Comparison of ENCODE assay signal across 1 cellular context in the genomic region with DNA sequence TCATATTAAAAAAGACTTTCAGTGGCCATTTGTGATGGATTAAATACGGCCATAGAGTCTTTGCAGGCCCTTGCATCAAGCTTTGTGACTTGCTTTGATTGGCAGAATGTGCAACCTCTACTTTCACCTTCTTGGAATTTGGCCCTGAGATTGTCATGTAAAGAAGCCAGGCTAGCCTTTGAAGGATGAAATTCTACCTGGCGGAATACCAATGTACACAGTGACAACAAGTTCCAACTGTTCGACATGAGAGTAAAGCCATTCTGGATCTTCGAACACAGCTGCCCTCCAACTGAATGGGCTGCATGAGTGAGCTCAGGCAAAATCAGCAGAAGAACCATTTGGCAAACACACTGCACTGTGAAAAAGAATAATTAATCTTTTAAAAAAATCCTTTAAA.
TF ChIP-seq lines count a peak whose summit lies in the region.

No MANE protein-coding gene starts in this region.

TF ChIP-seq in H1, 55 proteins besides CTCF, POLR2A, EP300 and RAD21 (continued from another document):
- TF ChIP-seq E2F6 (IDR thresholded peaks at IDR 0.05) (no peak), BACH1 (IDR thresholded peaks at IDR 0.05; ENCODE audit: low read length) (no peak), CREB1 (IDR thresholded peaks at IDR 0.05) (no peak), CEBPB (IDR thresholded peaks at IDR 0.05; ENCODE audit: low read depth, low read length) (no peak), SP4 (IDR thresholded peaks at IDR 0.05; ENCODE audit: low read length) (no peak), RBBP5 (IDR thresholded peaks at IDR 0.05; ENCODE audit: borderline replicate concordance, low read depth, low read length) (no peak), MAFK (IDR thresholded peaks at IDR 0.05; ENCODE audit: low read depth, low read length) (no peak), NRF1 (IDR thresholded peaks at IDR 0.05; ENCODE audit: low read depth, low read length) (no peak)
TF ChIP-seq in H1: peak in this region for 0.
